ENCODE assay signal across 8 cellular contexts in genomic region chr11:60925685-60926267, GRCh38. TPM values are rescaled to one million over a fixed set of nuclear protein-coding genes. Genes with fewer than 3 reads are reported as not detected.
DNase-seq lines count a peak whose midpoint lies in the region; ATAC-seq and TF ChIP-seq lines count a peak whose summit lies in the region.

No MANE protein-coding gene starts in this region.

- peak overlapping the region; percentile 46 for H3K4me3 Mint-ChIP-seq in activated CD4-positive, alpha-beta memory T cell treated with anti-CD3 and anti-CD28 coated beads for 36 hours
- no peak overlapping the region for H3K4me3 Mint-ChIP-seq in activated CD4-positive, alpha-beta memory T cell treated with anti-CD3 and anti-CD28 coated beads, Interleukin-2, amount 10 ng/mL, durations not matched to agents 7 days and 5 days

- no peaks in the 10 kb centered on the region for H4K20me1 ChIP-seq in OCI-LY7 (ENCODE audit: insufficient read depth, low read length)

- CTCF ChIA-PET in activated CD4-positive, alpha-beta memory T cell treated with anti-CD3 and anti-CD28 coated beads for 36 hours (lab: Charles Lee) = interaction anchor here (1.2 kb wide), 1 partner anchor 10 kb away, joined by 4 read pairs; no protein-coding TSS in a partner anchor
- CTCF ChIA-PET in activated CD4-positive, alpha-beta memory T cell treated with anti-CD3 and anti-CD28 coated beads, Interleukin-2, amount 10 ng/mL, durations not matched to agents 7 days and 5 days (lab: Charles Lee) = no interaction called here
- CTCF ChIA-PET in OCI-LY7 (lab: Charles Lee; ENCODE audit: unreplicated experiment) = no interaction called here

- H3K27ac Mint-ChIP-seq in activated CD4-positive, alpha-beta memory T cell treated with anti-CD3 and anti-CD28 coated beads for 36 hours = no peak overlapping the region
- no peak overlapping the region for H3K27ac Mint-ChIP-seq in activated CD4-positive, alpha-beta memory T cell treated with anti-CD3 and anti-CD28 coated beads, Interleukin-2, amount 10 ng/mL, durations not matched to agents 7 days and 5 days

- H3K27me3 ChIP-seq in prostate gland (replicated peaks; ENCODE audit: insufficient read depth) = no peaks in the 10 kb centered on the region

- no peak overlapping the region for H3K27ac ChIP-seq in OCI-LY7 (ENCODE audit: low read depth, low read length, poor library complexity, severe bottlenecking)
- no peak overlapping the region for H3K27ac ChIP-seq in prostate gland

- DNase-seq in activated CD4-positive, alpha-beta memory T cell treated with anti-CD3 and anti-CD28 coated beads for 36 hours = no peak
- DNase-seq in activated CD4-positive, alpha-beta memory T cell treated with anti-CD3 and anti-CD28 coated beads, Interleukin-2, amount 10 ng/mL, durations not matched to agents 7 days and 5 days = no peak
- DNase-seq in OCI-LY7 (ENCODE audit: low spot score) (no peak), fibroblast of pulmonary artery (ENCODE audit: low read depth) (peak; percentile 66), SHP77 treated with DMSO at 0.1 percent for 48 hours (lab: John Stamatoyannopoulos, UW) (no peak), prostate gland (ENCODE audit: low spot score) (no peak)
- no peak for DNase-seq in stimulated activated naive CD8-positive, alpha-beta T cell treated with anti-CD3 and anti-CD28 coated beads, Interleukin-15, Interleukin-2, amounts not matched to agents 100 U/mL and 50 U/mL, for 24 hours

- TF ChIP-seq CTCF in OCI-LY7 (conservative IDR thresholded peaks at IDR 0.05; ENCODE audit: low read length) (peak; percentile 36; the same call in 1 of the 2 replicates), fibroblast of pulmonary artery (IDR thresholded peaks at IDR 0.05; ENCODE audit: low read length, missing control alignments) (no peak), prostate gland (IDR thresholded peaks at IDR 0.05) (no peak)

- peaks cover 27% of the 10 kb centered on the region for H3K27me3 Mint-ChIP-seq in activated CD4-positive, alpha-beta memory T cell treated with anti-CD3 and anti-CD28 coated beads for 36 hours
- peaks cover 40% of the 10 kb centered on the region for H3K27me3 Mint-ChIP-seq in activated CD4-positive, alpha-beta memory T cell treated with anti-CD3 and anti-CD28 coated beads, Interleukin-2, amount 10 ng/mL, durations not matched to agents 7 days and 5 days

- H3K9me3 Mint-ChIP-seq in activated CD4-positive, alpha-beta memory T cell treated with anti-CD3 and anti-CD28 coated beads for 36 hours = no peaks in the 10 kb centered on the region
- H3K9me3 Mint-ChIP-seq in activated CD4-positive, alpha-beta memory T cell treated with anti-CD3 and anti-CD28 coated beads, Interleukin-2, amount 10 ng/mL, durations not matched to agents 7 days and 5 days = no peaks in the 10 kb centered on the region

- H3K36me3 Mint-ChIP-seq in activated CD4-positive, alpha-beta memory T cell treated with anti-CD3 and anti-CD28 coated beads for 36 hours = peaks cover 24% of the 10 kb centered on the region
- peaks cover 25% of the 10 kb centered on the region for H3K36me3 Mint-ChIP-seq in activated CD4-positive, alpha-beta memory T cell treated with anti-CD3 and anti-CD28 coated beads, Interleukin-2, amount 10 ng/mL, durations not matched to agents 7 days and 5 days (ENCODE audit: low read depth)

- no peaks in the 10 kb centered on the region for H3K9me2 ChIP-seq in OCI-LY7 (ENCODE audit: insufficient read depth, low read length)

- H3K4me2 ChIP-seq in OCI-LY7 (ENCODE audit: low read length) = peak overlapping the region; percentile 56

- ATAC-seq in stimulated activated naive CD8-positive, alpha-beta T cell treated with anti-CD3 and anti-CD28 coated beads, Interleukin-15, Interleukin-2, amounts not matched to agents 100 U/mL and 50 U/mL, for 24 hours = peak; percentile 15
- ATAC-seq in GM21526 (IDR thresholded peaks at IDR 0.05; ENCODE audit: low FRiP score, unreplicated experiment) = no peak

- H3K79me2 ChIP-seq in OCI-LY7 (ENCODE audit: insufficient read depth, low read depth, low read length) = no peaks in the 10 kb centered on the region

- no peak overlapping the region for H2AFZ ChIP-seq in OCI-LY7 (ENCODE audit: low read length)

- peak overlapping the region; percentile 70 for H3K4me3 ChIP-seq in OCI-LY7 (ENCODE audit: low read depth, low read length, poor library complexity, severe bottlenecking)
- H3K4me3 ChIP-seq in fibroblast of pulmonary artery (replicated peaks; ENCODE audit: low read depth, low read length) = peak overlapping the region; percentile 78
- H3K4me3 ChIP-seq in prostate gland = no peak overlapping the region

- BruUV-seq in OCI-LY7 (replicated peaks; lab: Mats Ljungman, UMichigan) = no TSS peak

- TF ChIP-seq POLR2A in prostate gland (IDR thresholded peaks at IDR 0.05) = no peak

- H3K9me3 ChIP-seq in OCI-LY7 (ENCODE audit: low read length) = no peaks in the 10 kb centered on the region
- H3K9me3 ChIP-seq in prostate gland = no peaks in the 10 kb centered on the region

- 59% methylated on average over 8 of the region's 8 CpGs for WGBS in prostate gland

- peaks cover 15% of the 10 kb centered on the region for H3K4me1 Mint-ChIP-seq in activated CD4-positive, alpha-beta memory T cell treated with anti-CD3 and anti-CD28 coated beads for 36 hours (ENCODE audit: low read depth)
- peaks cover 15% of the 10 kb centered on the region for H3K4me1 Mint-ChIP-seq in activated CD4-positive, alpha-beta memory T cell treated with anti-CD3 and anti-CD28 coated beads, Interleukin-2, amount 10 ng/mL, durations not matched to agents 7 days and 5 days

- H3K36me3 ChIP-seq in OCI-LY7 (ENCODE audit: insufficient read depth, low read length) = peaks cover 30% of the 10 kb centered on the region
- H3K36me3 ChIP-seq in prostate gland = peaks cover 9 to 12% of the 10 kb centered on the region in 2 donors

- H3K4me1 ChIP-seq in OCI-LY7 (ENCODE audit: insufficient read depth, low read length, poor library complexity, severe bottlenecking) (peaks cover 28% of the 10 kb centered on the region), prostate gland (replicated peaks) (no peaks in the 10 kb centered on the region)

- POLR2A ChIA-PET in activated CD4-positive, alpha-beta memory T cell treated with anti-CD3 and anti-CD28 coated beads for 36 hours (lab: Charles Lee) = no interaction called here
- POLR2A ChIA-PET in activated CD4-positive, alpha-beta memory T cell treated with anti-CD3 and anti-CD28 coated beads, Interleukin-2, amount 10 ng/mL, durations not matched to agents 7 days and 5 days (lab: Charles Lee) = interaction anchor here (0.6 kb wide), 1 partner anchor 10 kb away, joined by 3 read pairs; no protein-coding TSS in a partner anchor
- POLR2A ChIA-PET in OCI-LY7 (lab: Charles Lee) = interaction anchor here (0.5 kb wide), 1 partner anchor 37 kb away, joined by 3 read pairs; no protein-coding TSS in a partner anchor

- intact Hi-C loops in activated CD4-positive, alpha-beta memory T cell treated with anti-CD3 and anti-CD28 coated beads for 36 hours (cut with micrococcal nuclease) = no loop called here
- intact Hi-C loops in OCI-LY7 (cut with micrococcal nuclease; ENCODE audit: unreplicated experiment) = loop anchor here (1.0 kb wide), 1 partner anchor 10 kb away; no protein-coding TSS in a partner anchor
- intact Hi-C loops in prostate gland (cut with DNase I) = no loop called here

RNA-seq across cellular contexts. Expression of gene TMEM132A, which starts 1.5 kb away (rescaled TPM):
- 1 to 10 TPM; 3.3 to 5.7 TPM for total RNA-seq in activated CD4-positive, alpha-beta memory T cell treated with anti-CD3 and anti-CD28 coated beads for 36 hours
- total RNA-seq in activated CD4-positive, alpha-beta memory T cell treated with anti-CD3 and anti-CD28 coated beads, Interleukin-2, amount 10 ng/mL, durations not matched to agents 7 days and 5 days = under 1 TPM in 1 of 2 experiments, not detected in 1; 0.30 TPM
- 5.0 and 8.9 TPM in 2 replicates for total RNA-seq in OCI-LY7 (2014; rRNA removed; shearing (Covaris generic))
- 5.5 and 7.5 TPM in 2 replicates for total RNA-seq in OCI-LY7 (2022)
- total RNA-seq in prostate gland = 10 to 100 TPM; 18.7 to 44.5 TPM

RNA-seq across cellular contexts. Expression of gene TMEM109, which starts 11.8 kb away (rescaled TPM):
- total RNA-seq in activated CD4-positive, alpha-beta memory T cell treated with anti-CD3 and anti-CD28 coated beads for 36 hours = 100 to 1,000 TPM; 101 to 106 TPM
- total RNA-seq in activated CD4-positive, alpha-beta memory T cell treated with anti-CD3 and anti-CD28 coated beads, Interleukin-2, amount 10 ng/mL, durations not matched to agents 7 days and 5 days = 100 to 1,000 TPM; 101 to 110 TPM
- 57.0 and 62.4 TPM in 2 replicates for total RNA-seq in OCI-LY7 (2014; rRNA removed; shearing (Covaris generic))
- total RNA-seq in OCI-LY7 (2022) (67.8 and 68.6 TPM in 2 replicates), prostate gland (100 to 1,000 TPM; 106 to 122 TPM)

RNA-seq across cellular contexts. Expression of gene PRPF19, which starts 19.4 kb away (rescaled TPM):
- total RNA-seq in activated CD4-positive, alpha-beta memory T cell treated with anti-CD3 and anti-CD28 coated beads for 36 hours = 100 to 1,000 TPM; 127 to 139 TPM
- 100 to 1,000 TPM in 1 of 2 experiments, 10 to 100 TPM in 1; 99.2 to 103 TPM for total RNA-seq in activated CD4-positive, alpha-beta memory T cell treated with anti-CD3 and anti-CD28 coated beads, Interleukin-2, amount 10 ng/mL, durations not matched to agents 7 days and 5 days
- total RNA-seq in OCI-LY7 (2014; rRNA removed; shearing (Covaris generic)) = 95.2 and 120 TPM in 2 replicates
- 135 and 153 TPM in 2 replicates for total RNA-seq in OCI-LY7 (2022)
- total RNA-seq in prostate gland = 100 to 1,000 TPM; 147 to 181 TPM

RNA-seq across cellular contexts. Expression of gene SLC15A3, which starts 26.2 kb away (rescaled TPM):
- total RNA-seq in activated CD4-positive, alpha-beta memory T cell treated with anti-CD3 and anti-CD28 coated beads for 36 hours = 1 to 10 TPM; 1.3 to 1.8 TPM
- 1 to 10 TPM in 1 of 2 experiments, under 1 TPM in 1; 0.28 to 1.0 TPM for total RNA-seq in activated CD4-positive, alpha-beta memory T cell treated with anti-CD3 and anti-CD28 coated beads, Interleukin-2, amount 10 ng/mL, durations not matched to agents 7 days and 5 days
- total RNA-seq in OCI-LY7 (2014; rRNA removed; shearing (Covaris generic)) = 7.2 and 12.6 TPM in 2 replicates
- 41.4 and 43.9 TPM in 2 replicates for total RNA-seq in OCI-LY7 (2022)
- total RNA-seq in prostate gland = 10 to 100 TPM in 1 of 2 donors, 1 to 10 TPM in 1; 3.3 to 19.4 TPM

RNA-seq across cellular contexts. Expression of gene CD6, which starts 45.7 kb away (rescaled TPM):
- 100 to 1,000 TPM; 271 to 279 TPM for total RNA-seq in activated CD4-positive, alpha-beta memory T cell treated with anti-CD3 and anti-CD28 coated beads for 36 hours
- 100 to 1,000 TPM; 293 to 299 TPM for total RNA-seq in activated CD4-positive, alpha-beta memory T cell treated with anti-CD3 and anti-CD28 coated beads, Interleukin-2, amount 10 ng/mL, durations not matched to agents 7 days and 5 days
- not detected in 2 replicates for total RNA-seq in OCI-LY7 (2014; rRNA removed; shearing (Covaris generic))
- total RNA-seq in OCI-LY7 (2022) (not detected in 2 replicates), prostate gland (1 to 10 TPM in 1 of 2 donors, under 1 TPM in 1; 0.51 to 1.2 TPM)

Comparison
In these comparisons a context has a peak if more than half of its experiments do, and no peak if none do; other contexts are left out.
1. H3K4me3 ChIP-seq: peak in OCI-LY7 (single experiment) and fibroblast of pulmonary artery (single experiment); none in prostate gland (0 of 2).